12 cellular contexts compared by ENCODE assay signal in the genomic region with DNA sequence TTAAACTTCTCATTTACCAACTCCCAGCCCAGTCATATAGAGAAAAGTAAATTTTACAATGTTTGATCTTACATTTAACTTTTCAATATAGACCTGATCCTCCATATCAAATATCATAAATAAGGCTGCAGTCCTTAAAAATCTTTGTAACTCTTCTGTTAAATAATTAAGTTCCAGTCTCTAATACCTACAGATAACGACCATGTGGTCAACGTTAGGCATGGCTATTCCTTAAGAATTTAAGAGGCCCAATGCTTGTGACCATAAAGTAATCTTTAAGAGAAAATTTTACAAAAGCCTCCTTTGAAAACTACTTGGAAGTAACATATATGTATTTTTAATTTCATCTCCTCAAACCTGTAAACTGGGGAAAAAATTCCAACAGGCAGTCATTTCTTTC. TPM values are rescaled to one million over a fixed set of nuclear protein-coding genes. Genes with fewer than 3 reads are reported as not detected.
DNase-seq lines count a peak whose midpoint lies in the region; ATAC-seq and TF ChIP-seq lines count a peak whose summit lies in the region.
"Had no signal": no experiment of that assay in that cellular context is flagged by ENCODE, and none has a peak within 500 bp of the region (broad histone marks: within the 10 kb centered on the region; RNA-seq: fewer than 3 reads in every experiment).

No MANE protein-coding gene starts in this region.

- no peaks in the 10 kb centered on the region for H3K9me2 ChIP-seq in Loucy (replicated peaks; ENCODE audit: low read depth, low read length)

- no peaks in the 10 kb centered on the region for H3K9me3 Mint-ChIP-seq in T-helper 1 cell treated with Interleukin-12 subunit alpha and Interleukin-12 subunit beta and Interleukin-4 antibody, amounts not matched to agents 30 μg/mL and 1 μg/mL, for 36 hours
- peaks cover 0 to 4% (median 0%) of the 10 kb centered on the region in 5 experiments for H3K9me3 Mint-ChIP-seq in brain
- no peaks in the 10 kb centered on the region for H3K9me3 Mint-ChIP-seq in neural crest cell
- H3K9me3 Mint-ChIP-seq: memory B cell had no signal

- TF ChIP-seq CTCF in Loucy (conservative IDR thresholded peaks at IDR 0.05; ENCODE audit: low read length) (no peak), brain (conservative IDR thresholded peaks at IDR 0.05) (no peak), neural crest cell (conservative IDR thresholded peaks at IDR 0.05) (no peak)

- peaks cover 93% of the 10 kb centered on the region for H3K79me2 ChIP-seq in Loucy (ENCODE audit: insufficient read depth, low read length)

- DNase-seq in T-helper 1 cell (no peak), neural crest cell (ENCODE audit: low read depth, low spot score) (no peak), NCI-H1694 treated with DMSO at 0.1 percent for 48 hours (lab: John Stamatoyannopoulos, UW) (no peak)
- DNase-seq: AML-193, cortex of kidney, NCI-H1436 treated with DMSO at 0.1 percent for 48 hours had no signal

- H3K9me3 ChIP-seq in Loucy (ENCODE audit: insufficient read depth, low read depth, low read length): no peaks in the 10 kb centered on the region

- peak overlapping the region; percentile 97 for H3K4me2 ChIP-seq in Loucy (ENCODE audit: low read depth, low read length, poor library complexity, severe bottlenecking)

- ATAC-seq in GM19452 (IDR thresholded peaks at IDR 0.05; ENCODE audit: unreplicated experiment): no peak
- ATAC-seq in HG03521 (IDR thresholded peaks at IDR 0.05; ENCODE audit: unreplicated experiment): no peak

- peak overlapping the region; percentile 14 for H3K27ac Mint-ChIP-seq in T-helper 1 cell treated with Interleukin-12 subunit alpha and Interleukin-12 subunit beta and Interleukin-4 antibody, amounts not matched to agents 30 μg/mL and 1 μg/mL, for 36 hours
- H3K27ac Mint-ChIP-seq in brain: peak overlapping the region in 3 of 5 experiments; percentile 3 to 26 (median 8)
- peak overlapping the region; percentile 5 for H3K27ac Mint-ChIP-seq in neural crest cell (ENCODE audit: unreplicated experiment)
- H3K27ac Mint-ChIP-seq: memory B cell had no signal

- H3K4me3 Mint-ChIP-seq in T-helper 1 cell treated with Interleukin-12 subunit alpha and Interleukin-12 subunit beta and Interleukin-4 antibody, amounts not matched to agents 30 μg/mL and 1 μg/mL, for 36 hours: peak overlapping the region; percentile 75
- peak overlapping the region; percentile 77 to 100 (median 85) for H3K4me3 Mint-ChIP-seq in brain
- peak overlapping the region; percentile 87 for H3K4me3 Mint-ChIP-seq in neural crest cell

- H3K4me1 Mint-ChIP-seq in T-helper 1 cell treated with Interleukin-12 subunit alpha and Interleukin-12 subunit beta and Interleukin-4 antibody, amounts not matched to agents 30 μg/mL and 1 μg/mL, for 36 hours (ENCODE audit: low read depth): peaks cover 46% of the 10 kb centered on the region
- H3K4me1 Mint-ChIP-seq in brain: peaks cover 73% of the 10 kb centered on the region
- peaks cover 63% of the 10 kb centered on the region for H3K4me1 Mint-ChIP-seq in neural crest cell

- peaks cover 21% of the 10 kb centered on the region for H3K36me3 Mint-ChIP-seq in T-helper 1 cell treated with Interleukin-12 subunit alpha and Interleukin-12 subunit beta and Interleukin-4 antibody, amounts not matched to agents 30 μg/mL and 1 μg/mL, for 36 hours (ENCODE audit: low read depth)
- H3K36me3 Mint-ChIP-seq in brain (no peaks in the 10 kb centered on the region), neural crest cell (ENCODE audit: low read depth) (peaks cover 20% of the 10 kb centered on the region)

- peaks cover 78% of the 10 kb centered on the region for H4K20me1 ChIP-seq in Loucy (ENCODE audit: insufficient read depth, low read length, poor library complexity, severe bottlenecking)

- H3K4me1 ChIP-seq in Loucy (ENCODE audit: insufficient read depth, low read length, poor library complexity, severe bottlenecking): peaks cover 62% of the 10 kb centered on the region

- no peak overlapping the region for H2AFZ ChIP-seq in Loucy (ENCODE audit: low read length)

- H3K27me3 ChIP-seq in Loucy (ENCODE audit: insufficient read depth, low read length, poor library complexity, severe bottlenecking): peaks cover 3% of the 10 kb centered on the region

- H3K4me3 ChIP-seq in Loucy (ENCODE audit: low read length, poor library complexity, severe bottlenecking): peak overlapping the region; percentile 100

- H3K9ac ChIP-seq in Loucy (ENCODE audit: low read depth, low read length, poor library complexity, severe bottlenecking): peak overlapping the region; percentile 99

- no peaks in the 10 kb centered on the region for H3K27me3 Mint-ChIP-seq in T-helper 1 cell treated with Interleukin-12 subunit alpha and Interleukin-12 subunit beta and Interleukin-4 antibody, amounts not matched to agents 30 μg/mL and 1 μg/mL, for 36 hours (ENCODE audit: low read depth)
- H3K27me3 Mint-ChIP-seq in brain (peaks cover 18% of the 10 kb centered on the region), neural crest cell (ENCODE audit: low read depth) (no peaks in the 10 kb centered on the region)
- H3K27me3 Mint-ChIP-seq: memory B cell had no signal

- no peaks in the 10 kb centered on the region for H3F3A ChIP-seq in Loucy (ENCODE audit: low read depth)

- H3K36me3 ChIP-seq in Loucy (ENCODE audit: insufficient read depth, low read length): peaks cover 2% of the 10 kb centered on the region; the same call in 1 of the 2 replicates

RNA-seq across cellular contexts. Expression of a gene that starts 1.6 kb away (rescaled TPM):
- polyA plus RNA-seq in brain (ENCODE audit: insufficient read depth, low read depth, low replicate concordance): 16.7 TPM
- 56.3 TPM in 2 replicates for total RNA-seq in neural crest cell

RNA-seq across cellular contexts. Expression of a gene that starts 21.3 kb away (rescaled TPM):
- polyA plus RNA-seq in brain (ENCODE audit: insufficient read depth, low read depth, low replicate concordance): 11.7 TPM
- total RNA-seq in neural crest cell: 22.5 and 23.2 TPM in 2 replicates
